8 cellular contexts compared by ENCODE assay signal in genomic region chr10:89643812-89644690, GRCh38. TPM values are rescaled to one million over a fixed set of nuclear protein-coding genes. Genes with fewer than 3 reads are reported as not detected.
DNase-seq lines count a peak whose midpoint lies in the region; TF ChIP-seq lines count a peak whose summit lies in the region.

No MANE protein-coding gene starts in this region.

- H3K27me3 ChIP-seq in neuron (ENCODE audit: insufficient read depth, low read length): no peaks in the 10 kb centered on the region

- peak overlapping the region; percentile 75 for H3K4me3 ChIP-seq in LNCaP clone FGC (ENCODE audit: low read depth, low read length)
- peak overlapping the region; percentile 69 for H3K4me3 ChIP-seq in neuron (ENCODE audit: low read length)

- DNase-seq in ELR (ENCODE audit: low read depth) (peak; percentile 97), H4 (ENCODE audit: low spot score) (peak; percentile 97), LNCaP clone FGC (ENCODE audit: low read depth) (peak; percentile 83), RWPE1 (ENCODE audit: low spot score) (peak; percentile 98), activated gamma-delta T cell (lab: John Stamatoyannopoulos, UW) (peak; percentile 15), foreskin melanocyte (peak; percentile 93), substantia nigra (lab: John Stamatoyannopoulos, UW) (peak; percentile 22 to 93 (median 69))

- CTCF ChIA-PET in RWPE1 (lab: Yijun Ruan, JAX): interaction anchor here (0.6 to 1.4 kb wide), 3 partner anchors 57 to 378 kb away, joined by 3 to 5 read pairs (median 3); partner anchors contain the start of gene KIF20B

- peaks cover under 1% of the 10 kb centered on the region for H3K9me3 ChIP-seq in neuron (ENCODE audit: low read length)

- POLR2A ChIA-PET in RWPE1 (lab: Yijun Ruan, JAX; ENCODE audit: low non-redundant PET): interaction anchor here (0.6 to 1.8 kb wide), 5 partner anchors 13 to 164 kb away, joined by 3 to 22 read pairs (median 3); partner anchors contain the start of gene KIF20B

- H3K27ac ChIP-seq in RWPE1 (peak overlapping the region; percentile 98), substantia nigra (ENCODE audit: low read depth, low read length, poor library complexity, severe bottlenecking) (peak overlapping the region; percentile 73)

- peaks cover 14% of the 10 kb centered on the region for H3K4me1 ChIP-seq in neuron (ENCODE audit: insufficient read depth, low read length)

- no peaks in the 10 kb centered on the region for H3K36me3 ChIP-seq in neuron (ENCODE audit: insufficient read depth, low read length)

- H2AFZ ChIP-seq in neuron (ENCODE audit: low read depth, low read length): peak overlapping the region; percentile 65

- TF ChIP-seq CTCF in LNCaP clone FGC (IDR thresholded peaks at IDR 0.05; ENCODE audit: control insufficient read depth, extremely low read depth, insufficient read depth) (no peak), RWPE1 (conservative IDR thresholded peaks at IDR 0.05; ENCODE audit: low read depth) (no peak)

RNA-seq across cellular contexts. Expression of gene PANK1, which starts 1.0 kb away (rescaled TPM):
- total RNA-seq in H4 (2014; rRNA removed; shearing (Covaris generic)): 6.5 and 9.7 TPM in 2 replicates

RNA-seq across cellular contexts. Expression of gene KIF20B, which starts 57.3 kb away (rescaled TPM):
- total RNA-seq in H4 (2014; rRNA removed; shearing (Covaris generic)): 11.8 and 19.6 TPM in 2 replicates

Comparison
In these comparisons a context has a peak if more than half of its experiments do, and no peak if none do; other contexts are left out.
1. Peak in every context shown above with its lines: DNase-seq, H3K4me3 ChIP-seq and H3K27ac ChIP-seq.
2. DNase-seq: peak in every context shown above with its lines; median percentile 98 in RWPE1; 97 in ELR; 97 in H4; 93 in foreskin melanocyte; 83 in LNCaP clone FGC; 69 in substantia nigra; 15 in activated gamma-delta T cell.